Comparison of ENCODE assay signal across 8 cellular contexts in the genomic region with DNA sequence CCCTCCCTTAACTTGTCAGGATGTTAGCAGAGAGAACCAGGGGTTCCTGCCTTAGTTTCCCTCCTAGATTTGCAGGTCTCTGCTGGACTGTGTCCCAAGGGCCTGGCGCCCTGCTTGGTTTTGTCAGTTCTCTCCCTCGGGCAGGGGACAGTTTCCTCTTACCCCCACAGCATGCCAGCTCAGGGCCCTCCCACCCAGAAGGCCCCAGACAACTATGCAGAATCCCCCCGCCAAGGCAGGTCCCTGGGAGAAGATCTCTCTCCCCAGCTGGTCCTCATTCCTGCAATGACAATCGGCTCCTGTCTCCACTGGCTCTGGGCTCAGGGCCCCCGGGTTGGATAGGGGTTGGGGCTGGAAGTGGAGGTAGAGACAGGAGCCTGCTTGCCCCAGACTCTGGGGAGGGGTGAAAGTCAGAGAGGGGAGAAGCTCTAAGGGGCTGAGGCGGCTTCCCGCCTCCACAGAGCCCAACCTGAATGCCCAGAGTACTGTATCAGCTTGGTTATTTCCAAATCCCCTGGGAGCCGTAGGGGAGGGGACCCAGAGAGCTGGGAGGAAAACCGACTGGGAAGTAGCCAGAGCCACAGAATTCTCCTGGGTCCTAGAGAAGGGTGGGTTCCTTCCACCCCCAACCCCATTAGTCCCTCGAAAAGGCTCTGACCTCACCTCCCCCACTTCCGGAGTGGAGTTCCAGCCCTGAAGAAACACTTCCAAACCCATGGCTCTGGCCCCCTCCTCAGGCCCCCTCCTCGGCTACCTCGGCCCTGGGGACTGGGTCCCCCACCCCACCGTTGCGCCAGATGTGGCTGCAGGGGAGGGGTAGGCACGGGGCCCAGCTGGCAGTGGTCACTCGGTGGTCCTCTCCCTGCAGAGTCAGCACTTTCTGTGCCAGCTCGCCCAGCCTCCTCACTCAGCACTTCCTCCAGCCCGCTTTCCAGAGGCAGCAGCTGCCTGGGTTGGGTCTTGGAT. TPM values are rescaled to one million over a fixed set of nuclear protein-coding genes. Genes with fewer than 3 reads are reported as not detected.
DNase-seq lines count a peak whose midpoint lies in the region; ATAC-seq and TF ChIP-seq lines count a peak whose summit lies in the region.

No MANE protein-coding gene starts in this region.

- in situ Hi-C loops in astrocyte of the spinal cord (cut with HindIII; ENCODE audit: low sequenced_read_pairs): no loop called here

- 0 out of 2 replicates have a peak, but pooled peaks cover 11% of the 10 kb centered on the region for H3K36me3 ChIP-seq in HUES64 (ENCODE audit: insufficient read depth, low read length)

- no peaks in the 10 kb centered on the region; the same call in 1 of the 2 replicates for H3K27me3 ChIP-seq in HUES64 (ENCODE audit: insufficient read depth, low read length)

- ATAC-seq in HG02973 (IDR thresholded peaks at IDR 0.05; ENCODE audit: unreplicated experiment) (no peak), GM18517 (IDR thresholded peaks at IDR 0.05; ENCODE audit: unreplicated experiment) (no peak)

- WGBS in HUES64: 18% methylated on average over 19 of the region's 19 CpGs

- H3K4me1 ChIP-seq in HUES64 (ENCODE audit: insufficient read depth, low read length): peaks cover 47% of the 10 kb centered on the region

- peak overlapping the region; percentile 39 for H3K27ac ChIP-seq in HUES64 (ENCODE audit: low read depth, low read length)

- H3K9ac ChIP-seq in HUES64 (ENCODE audit: low read depth, low read length): peak overlapping the region; percentile 24; the same call in 1 of the 2 replicates

- H3K4me3 ChIP-seq in HUES64 (ENCODE audit: low read length) (peak overlapping the region; percentile 41), astrocyte of the spinal cord (ENCODE audit: low read depth, low read length) (peak overlapping the region; percentile 3)

- no peaks in the 10 kb centered on the region for H3K9me3 ChIP-seq in HUES64 (ENCODE audit: insufficient read depth, low read depth, low read length)

- peak; percentile 74 for DNase-seq in A172 (ENCODE audit: low spot score)
- DNase-seq in astrocyte of the spinal cord (ENCODE audit: low read depth, low spot score): peak; percentile 55
- DNase-seq in kidney tubule cell (ENCODE audit: low spot score): peak; percentile 24
- DNase-seq in DMS53 treated with DMSO at 0.1 percent for 48 hours (lab: John Stamatoyannopoulos, UW; ENCODE audit: unreplicated experiment): no peak
- no peak for DNase-seq in COLO668 (lab: John Stamatoyannopoulos, UW; ENCODE audit: unreplicated experiment)

- TF ChIP-seq CTCF in astrocyte of the spinal cord (IDR thresholded peaks at IDR 0.05; ENCODE audit: low read depth, low read length): no peak

RNA-seq across cellular contexts. Expression of a gene that starts 3.8 kb away (rescaled TPM):
- 91.0 and 92.8 TPM in 2 replicates for total RNA-seq in A172 (2014; rRNA removed; shearing (Covaris generic))
- polyA plus RNA-seq in HUES64 (2013, experiment 1 of 2): 14.3 TPM
- 26.6 TPM for polyA plus RNA-seq in HUES64 (2013, experiment 2 of 2)

RNA-seq across cellular contexts. Expression of a gene that starts 49.1 kb away (rescaled TPM):
- not detected in 2 replicates for total RNA-seq in A172 (2014; rRNA removed; shearing (Covaris generic))
- polyA plus RNA-seq in HUES64 (2013, experiment 1 of 2): not detected
- polyA plus RNA-seq in HUES64 (2013, experiment 2 of 2): not detected

Comparison
In these comparisons a context has a peak if more than half of its experiments do, and no peak if none do; other contexts are left out.
1. DNase-seq: peak in A172 (single experiment), astrocyte of the spinal cord (single experiment) and kidney tubule cell (single experiment); none in DMS53 treated with DMSO at 0.1 percent for 48 hours (single experiment) and COLO668 (single experiment).